ENCODE assay signal across 11 cellular contexts in genomic region chr9:121820286-121821005, GRCh38.
"Had no signal": no experiment of that assay in that cellular context is flagged by ENCODE, and none has a peak within 500 bp of the region (broad histone marks: within the 10 kb centered on the region; RNA-seq: fewer than 3 reads in every experiment).

No MANE protein-coding gene starts in this region.

- H3K4me3 ChIP-seq: pancreas, uterus had no signal

- ATAC-seq: activated CD8-positive, alpha-beta T cell treated with anti-CD3 and anti-CD28 coated beads for 36 hours; left lobe of liver; pancreas had no signal

- H3K36me3 ChIP-seq: brain microvascular endothelial cell, pancreas, uterus had no signal

- H3K4me1 Mint-ChIP-seq: activated naive CD4-positive, alpha-beta T cell treated with anti-CD3 and anti-CD28 coated beads, Interleukin-2, amount 50 U/mL, for 24 hours had no signal

- H3K27me3 Mint-ChIP-seq: activated CD8-positive, alpha-beta T cell treated with anti-CD3 and anti-CD28 coated beads for 36 hours; activated naive CD4-positive, alpha-beta T cell treated with anti-CD3 and anti-CD28 coated beads, Interleukin-2, amount 50 U/mL, for 24 hours had no signal

- H3K4me3 Mint-ChIP-seq: activated CD8-positive, alpha-beta T cell treated with anti-CD3 and anti-CD28 coated beads for 36 hours; activated naive CD4-positive, alpha-beta T cell treated with anti-CD3 and anti-CD28 coated beads, Interleukin-2, amount 50 U/mL, for 24 hours; activated T-helper 1 cell treated with anti-CD3 and anti-CD28 coated beads, Interleukin-12 subunit alpha, Interleukin-12 subunit beta, Interleukin-2, Interleukin-4 antibody, amounts not matched to agents 30 ng/mL and 10 ng/mL and 1 ng/mL, durations not matched to agents 14 hours and 24 hours and 36 hours had no signal

- H3K4me1 ChIP-seq: pancreas had no signal

- H3K9me3 Mint-ChIP-seq: activated CD8-positive, alpha-beta T cell treated with anti-CD3 and anti-CD28 coated beads for 36 hours; activated naive CD4-positive, alpha-beta T cell treated with anti-CD3 and anti-CD28 coated beads, Interleukin-2, amount 50 U/mL, for 24 hours; activated T-helper 1 cell treated with anti-CD3 and anti-CD28 coated beads, Interleukin-12 subunit alpha, Interleukin-12 subunit beta, Interleukin-2, Interleukin-4 antibody, amounts not matched to agents 30 ng/mL and 10 ng/mL and 1 ng/mL, durations not matched to agents 14 hours and 24 hours and 36 hours; nephron had no signal

- H3K27me3 ChIP-seq: brain microvascular endothelial cell, esophagus muscularis mucosa, pancreas, uterus had no signal

- H3K27ac Mint-ChIP-seq: activated CD8-positive, alpha-beta T cell treated with anti-CD3 and anti-CD28 coated beads for 36 hours; activated naive CD4-positive, alpha-beta T cell treated with anti-CD3 and anti-CD28 coated beads, Interleukin-2, amount 50 U/mL, for 24 hours; activated T-helper 1 cell treated with anti-CD3 and anti-CD28 coated beads, Interleukin-12 subunit alpha, Interleukin-12 subunit beta, Interleukin-2, Interleukin-4 antibody, amounts not matched to agents 30 ng/mL and 10 ng/mL and 1 ng/mL, durations not matched to agents 14 hours and 24 hours and 36 hours had no signal

- H3K36me3 Mint-ChIP-seq: activated naive CD4-positive, alpha-beta T cell treated with anti-CD3 and anti-CD28 coated beads, Interleukin-2, amount 50 U/mL, for 24 hours had no signal

- H3K27ac ChIP-seq: brain microvascular endothelial cell, esophagus muscularis mucosa, pancreas had no signal

- H3K9me3 ChIP-seq: esophagus muscularis mucosa, pancreas, uterus had no signal

- DNase-seq: activated CD8-positive, alpha-beta T cell treated with anti-CD3 and anti-CD28 coated beads for 36 hours; pancreas; stimulated activated CD4-positive, alpha-beta T cell treated with anti-CD3 and anti-CD28 coated beads, Interleukin-4, amount 100 ng/mL, for 4 hours; T-helper 9 cell; uterus had no signal
